ENCODE assay signal across 8 cellular contexts in genomic region chr6:166786704-166787293, GRCh38.
DNase-seq lines count a peak whose midpoint lies in the region; ATAC-seq, FAIRE-seq and TF ChIP-seq lines count a peak whose summit lies in the region.

No MANE protein-coding gene starts in this region.

- no peaks in the 10 kb centered on the region for H3K9me3 ChIP-seq in Karpas-422 (ENCODE audit: low read length)

- peak; percentile 62 to 93 (median 79) for TF ChIP-seq CTCF in dorsolateral prefrontal cortex (IDR thresholded peaks at IDR 0.05 in 54 of 56, conservative IDR thresholded peaks at IDR 0.05 in 2 of 56; ENCODE audit: low read depth in 1 of 56, partially characterized antibody in 56 of 56)

- FAIRE-seq in RCC 7860 (lab: Jason Lieb, UNC): peak; percentile 75

- DNase-seq in stimulated activated CD4-positive, alpha-beta T cell treated with anti-CD3 and anti-CD28 coated beads, Interleukin-2, amount 100 ng/mL, for 4 hours (ENCODE audit: low read depth): peak; percentile 10
- DNase-seq in stimulated activated CD4-positive, alpha-beta T cell treated with anti-CD3 and anti-CD28 coated beads, Interleukin-4, amount 100 ng/mL, for 1 hour: no peak
- DNase-seq in Karpas-422 (peak; percentile 89), RCC 7860 (ENCODE audit: low spot score) (peak; percentile 50), dorsolateral prefrontal cortex (no peak), medulla oblongata (ENCODE audit: extremely low spot score) (peak; percentile 89), sciatic nerve (ENCODE audit: low spot score) (no peak)

- H3K4me1 ChIP-seq in Karpas-422 (ENCODE audit: low read length): no peaks in the 10 kb centered on the region

- ATAC-seq in GM18907 (IDR thresholded peaks at IDR 0.05; ENCODE audit: unreplicated experiment) (no peak), sciatic nerve (no peak)

- no peaks in the 10 kb centered on the region for H3K9me2 ChIP-seq in Karpas-422 (replicated peaks; ENCODE audit: insufficient read depth, low read length)

- H3K79me2 ChIP-seq in Karpas-422 (ENCODE audit: low read length): no peaks in the 10 kb centered on the region

- H3K36me3 ChIP-seq in Karpas-422 (ENCODE audit: insufficient read depth, low read length): no peaks in the 10 kb centered on the region

- no peak overlapping the region for H3K27ac ChIP-seq in Karpas-422 (ENCODE audit: low read length)
- no peak overlapping the region for H3K27ac ChIP-seq in dorsolateral prefrontal cortex

- intact Hi-C loops in dorsolateral prefrontal cortex (cut with DNase I): loop anchor here in 1 of 2 donors (5.0 kb wide), 1 partner anchor 501 kb away; no protein-coding TSS in a partner anchor
- intact Hi-C loops in sciatic nerve (cut with DNase I): loop anchor here (5.0 kb wide), 1 partner anchor 206 kb away; no protein-coding TSS in a partner anchor

- no peak overlapping the region for H3K9ac ChIP-seq in Karpas-422 (ENCODE audit: low read length)

- H2AFZ ChIP-seq in Karpas-422 (ENCODE audit: low read length): no peak overlapping the region

- H4K20me1 ChIP-seq in Karpas-422 (ENCODE audit: insufficient read depth, low read depth, low read length): no peaks in the 10 kb centered on the region

- H3K27me3 ChIP-seq in Karpas-422 (ENCODE audit: low read length) (no peaks in the 10 kb centered on the region), dorsolateral prefrontal cortex (no peaks in the 10 kb centered on the region)

- H3K4me3 ChIP-seq in Karpas-422 (ENCODE audit: low read length) (no peak overlapping the region), dorsolateral prefrontal cortex (no peak overlapping the region)

- no peak overlapping the region for H3K4me2 ChIP-seq in Karpas-422 (ENCODE audit: low read depth, low read length, poor library complexity, severe bottlenecking)

Comparison
In these comparisons a context has a peak if more than half of its experiments do, and no peak if none do; other contexts are left out.
1. DNase-seq: peak in stimulated activated CD4-positive, alpha-beta T cell treated with anti-CD3 and anti-CD28 coated beads, Interleukin-2, amount 100 ng/mL, for 4 hours (single experiment), Karpas-422 (single experiment), RCC 7860 (single experiment) and medulla oblongata (single experiment); none in stimulated activated CD4-positive, alpha-beta T cell treated with anti-CD3 and anti-CD28 coated beads, Interleukin-4, amount 100 ng/mL, for 1 hour (single experiment), dorsolateral prefrontal cortex (0 of 10) and sciatic nerve (single experiment).